Comparison of ENCODE assay signal across 17 cellular contexts in genomic region chr6:134714679-134715078, GRCh38.
DNase-seq lines count a peak whose midpoint lies in the region; ATAC-seq, FAIRE-seq and TF ChIP-seq lines count a peak whose summit lies in the region.
"Had no signal": no experiment of that assay in that cellular context is flagged by ENCODE, and none has a peak within 500 bp of the region (broad histone marks: within the 10 kb centered on the region; RNA-seq: fewer than 3 reads in every experiment).

No MANE protein-coding gene starts in this region.

- H3K36me3 ChIP-seq in bronchial epithelial cell (ENCODE audit: control insufficient read depth, insufficient read depth, low read length): no peaks in the 10 kb centered on the region
- H3K36me3 ChIP-seq: gastrocnemius medialis, HAP-1, neutrophil had no signal

- peak overlapping the region; percentile 93 for H3K27ac Mint-ChIP-seq in nephron progenitor cell
- H3K27ac Mint-ChIP-seq: activated T-helper 1 cell treated with anti-CD3 and anti-CD28 coated beads, Interleukin-12 subunit alpha, Interleukin-12 subunit beta, Interleukin-2, Interleukin-4 antibody, amounts not matched to agents 30 ng/mL and 10 ng/mL and 1 ng/mL, durations not matched to agents 14 hours and 24 hours and 36 hours; CD4-positive, CD25-positive, alpha-beta regulatory T cell; IgD-negative memory B cell had no signal

- H3K4me1 Mint-ChIP-seq in nephron progenitor cell: peaks cover 5% of the 10 kb centered on the region
- H3K4me1 Mint-ChIP-seq: CD4-positive, CD25-positive, alpha-beta regulatory T cell had no signal

- TF ChIP-seq CTCF in bronchial epithelial cell (IDR thresholded peaks at IDR 0.05; ENCODE audit: insufficient read depth, low read length, severe bottlenecking) (no peak), nephron progenitor cell (IDR thresholded peaks at IDR 0.05) (no peak)

- H3K4me3 Mint-ChIP-seq in nephron progenitor cell: no peak overlapping the region
- H3K4me3 Mint-ChIP-seq: activated T-helper 1 cell treated with anti-CD3 and anti-CD28 coated beads, Interleukin-12 subunit alpha, Interleukin-12 subunit beta, Interleukin-2, Interleukin-4 antibody, amounts not matched to agents 30 ng/mL and 10 ng/mL and 1 ng/mL, durations not matched to agents 14 hours and 24 hours and 36 hours; CD4-positive, CD25-positive, alpha-beta regulatory T cell; IgD-negative memory B cell had no signal

- FAIRE-seq in bronchial epithelial cell (lab: Jason Lieb, UNC): peak; percentile 97

- no peak for ATAC-seq in GM19452 (IDR thresholded peaks at IDR 0.05; ENCODE audit: unreplicated experiment)
- ATAC-seq: gastrocnemius medialis had no signal

- H3K36me3 Mint-ChIP-seq in nephron progenitor cell (ENCODE audit: low read depth): no peaks in the 10 kb centered on the region
- H3K36me3 Mint-ChIP-seq: CD4-positive, CD25-positive, alpha-beta regulatory T cell had no signal

- no peak overlapping the region for H3K4me3 ChIP-seq in bronchial epithelial cell (ENCODE audit: low read depth, low read length)
- H3K4me3 ChIP-seq: gastrocnemius medialis, HAP-1 had no signal

- DNase-seq in Daoy (ENCODE audit: low read depth): peak; percentile 21
- peak; percentile 58 for DNase-seq in NCI-H1105 treated with DMSO at 0.1 percent for 48 hours (lab: John Stamatoyannopoulos, UW)
- DNase-seq in bronchial epithelial cell (ENCODE audit: low read depth): peak; percentile 77
- no peak for DNase-seq in nephron progenitor cell
- no peak for DNase-seq in stimulated activated CD4-positive, alpha-beta T cell treated with anti-CD3 and anti-CD28 coated beads, Interleukin-12 subunit alpha, Interleukin-12 subunit beta, amount 100 ng/mL, for 4 hours
- no peak for DNase-seq in stimulated activated CD4-positive, alpha-beta T cell treated with anti-CD3 and anti-CD28 coated beads, Interleukin-15, amount 100 ng/mL, for 24 hours
- no peak for DNase-seq in GF-D8 (lab: John Stamatoyannopoulos, UW)
- DNase-seq: activated CD4-positive, alpha-beta T cell treated with anti-CD3 and anti-CD28 coated beads for 1 hour; CD4-positive, CD25-positive, alpha-beta regulatory T cell; gastrocnemius medialis; NCI-H345; SIG-M5 had no signal

- no peaks in the 10 kb centered on the region for H3K9me3 Mint-ChIP-seq in nephron progenitor cell
- H3K9me3 Mint-ChIP-seq: activated T-helper 1 cell treated with anti-CD3 and anti-CD28 coated beads, Interleukin-12 subunit alpha, Interleukin-12 subunit beta, Interleukin-2, Interleukin-4 antibody, amounts not matched to agents 30 ng/mL and 10 ng/mL and 1 ng/mL, durations not matched to agents 14 hours and 24 hours and 36 hours; IgD-negative memory B cell had no signal

- H3K27me3 ChIP-seq in bronchial epithelial cell (ENCODE audit: control insufficient read depth, insufficient read depth, low read length): no peaks in the 10 kb centered on the region
- H3K27me3 ChIP-seq: gastrocnemius medialis, neutrophil had no signal

- peaks cover 6% of the 10 kb centered on the region for H3K27me3 Mint-ChIP-seq in nephron progenitor cell (ENCODE audit: low read depth, poor library complexity)

Comparison
In these comparisons a context has a peak if more than half of its experiments do, and no peak if none do; other contexts are left out.
1. DNase-seq: peak in Daoy (single experiment), NCI-H1105 treated with DMSO at 0.1 percent for 48 hours (single experiment) and bronchial epithelial cell (single experiment); none in nephron progenitor cell (single experiment), stimulated activated CD4-positive, alpha-beta T cell treated with anti-CD3 and anti-CD28 coated beads, Interleukin-12 subunit alpha, Interleukin-12 subunit beta, amount 100 ng/mL, for 4 hours (single experiment), stimulated activated CD4-positive, alpha-beta T cell treated with anti-CD3 and anti-CD28 coated beads, Interleukin-15, amount 100 ng/mL, for 24 hours (single experiment) and GF-D8 (single experiment).